In genomic region chr7:149620961-149621360, GRCh38 we compare ENCODE assay signal across 12 cellular contexts.
DNase-seq lines count a peak whose midpoint lies in the region; ATAC-seq, FAIRE-seq and TF ChIP-seq lines count a peak whose summit lies in the region.
"Had no signal": no experiment of that assay in that cellular context is flagged by ENCODE, and none has a peak within 500 bp of the region (broad histone marks: within the 10 kb centered on the region; RNA-seq: fewer than 3 reads in every experiment).

No MANE protein-coding gene starts in this region.

- no peak overlapping the region for H2AFZ ChIP-seq in SK-N-SH (ENCODE audit: low read depth)

- TF ChIP-seq EP300 in SK-N-SH (IDR thresholded peaks at IDR 0.05; ENCODE audit: borderline replicate concordance in 1 of 2, low read depth in 1 of 2, low read length in 1 of 2), result no peak

- CTCF ChIA-PET in SK-N-SH (lab: Yijun Ruan, JAX), result no interaction called here

- no peak for TF ChIP-seq CTCF in right lobe of liver (IDR thresholded peaks at IDR 0.05)
- TF ChIP-seq CTCF in SK-N-SH (IDR thresholded peaks at IDR 0.05), result no peak
- no peak for TF ChIP-seq CTCF in progenitor cell of endocrine pancreas (IDR thresholded peaks at IDR 0.05; ENCODE audit: unreplicated experiment)

- H3K9ac ChIP-seq in SK-N-SH, result no peak overlapping the region

- no peaks in the 10 kb centered on the region for H3K9me2 ChIP-seq in SK-N-SH

- peaks cover 0 to 9% (median 3%) of the 10 kb centered on the region in 4 donors for H3K4me1 ChIP-seq in right lobe of liver
- peaks cover 7 to 16% of the 10 kb centered on the region in 2 experiments; a peak in 2 of 4 replicates for H3K4me1 ChIP-seq in SK-N-SH (ENCODE audit: control insufficient read depth in 1 of 2, insufficient read depth in 2 of 2, low read depth in 1 of 2, low read length in 1 of 2)

- H3K79me2 ChIP-seq in SK-N-SH (ENCODE audit: insufficient read depth), result peaks cover 38% of the 10 kb centered on the region

- no peak overlapping the region for H3K27ac Mint-ChIP-seq in progenitor cell of endocrine pancreas

- no peak overlapping the region for H3K4me3 Mint-ChIP-seq in progenitor cell of endocrine pancreas (ENCODE audit: low read depth)

- H3K9me3 Mint-ChIP-seq in progenitor cell of endocrine pancreas (ENCODE audit: low read depth), result no peaks in the 10 kb centered on the region

- no peak overlapping the region for H3K4me3 ChIP-seq in right lobe of liver
- H3K4me3 ChIP-seq in SK-N-SH (ENCODE audit: low read depth in 2 of 2, low read length in 1 of 2), result no peak overlapping the region
- H3K4me3 ChIP-seq: upper lobe of right lung had no signal

- DNase-seq in GM18507 (ENCODE audit: extremely low spot score, insufficient read length, low read depth) (no peak), T-helper 9 cell (peak; percentile 10), right lobe of liver (no peak), SK-N-SH (no peak), progenitor cell of endocrine pancreas (ENCODE audit: low spot score, unreplicated experiment) (no peak), NCI-H187 (lab: John Stamatoyannopoulos, UW) (no peak)
- DNase-seq in stimulated activated CD4-positive, alpha-beta T cell treated with anti-CD3 and anti-CD28 coated beads, Interleukin-15, amount 100 ng/mL, for 48 hours (ENCODE audit: low read depth in 2 of 2), result peak; percentile 60 to 65
- DNase-seq: aorta, foreskin fibroblast, upper lobe of right lung had no signal

- H3K27ac ChIP-seq in right lobe of liver (no peak overlapping the region), SK-N-SH (ENCODE audit: low read depth in 2 of 2, low read length in 1 of 2) (no peak overlapping the region)
- H3K27ac ChIP-seq: upper lobe of right lung had no signal

- WGBS in right lobe of liver (ENCODE audit: insufficient coverage, low coverage, low lambda C conversion rate, missing lambda C conversion rate), result 74% methylated on average over 7 of the region's 14 CpGs
- 90% methylated on average over 13 of the region's 14 CpGs for WGBS in SK-N-SH (ENCODE audit: low lambda C conversion rate)

- peaks cover 5% of the 10 kb centered on the region for H3F3A ChIP-seq in SK-N-SH (replicated peaks; ENCODE audit: insufficient read depth)

- FAIRE-seq in GM18507 (lab: Jason Lieb, UNC), result peak; percentile 56
- FAIRE-seq: HTR-8/SVneo had no signal

- intact Hi-C loops in right lobe of liver (cut with DNase I), result no loop called here

- ATAC-seq in GM21717 (IDR thresholded peaks at IDR 0.05; ENCODE audit: unreplicated experiment) (peak; percentile 49), right lobe of liver (no peak)
- ATAC-seq: upper lobe of right lung had no signal

- TF ChIP-seq POLR2A in right lobe of liver (IDR thresholded peaks at IDR 0.05), result no peak

- H3K4me2 ChIP-seq in SK-N-SH, result no peak overlapping the region

- peaks cover 21% of the 10 kb centered on the region for H3K36me3 Mint-ChIP-seq in progenitor cell of endocrine pancreas (ENCODE audit: insufficient read depth)

- peaks cover 20% of the 10 kb centered on the region for H4K20me1 ChIP-seq in SK-N-SH (ENCODE audit: insufficient read depth)

- H3K9me3 ChIP-seq in right lobe of liver (no peaks in the 10 kb centered on the region), SK-N-SH (no peaks in the 10 kb centered on the region)
- H3K9me3 ChIP-seq: upper lobe of right lung had no signal

- peaks cover 12% of the 10 kb centered on the region for H3K4me1 Mint-ChIP-seq in progenitor cell of endocrine pancreas (ENCODE audit: low read depth)

- peaks cover 0 to 34% (median 17%) of the 10 kb centered on the region in 4 donors for H3K36me3 ChIP-seq in right lobe of liver
- peaks cover 29 to 54% of the 10 kb centered on the region in 2 experiments for H3K36me3 ChIP-seq in SK-N-SH (replicated peaks in 1 of 2; ENCODE audit: control insufficient read depth in 1 of 2, insufficient read depth in 2 of 2, low read length in 1 of 2)

- no peaks in the 10 kb centered on the region for H3K27me3 ChIP-seq in right lobe of liver
- H3K27me3 ChIP-seq in SK-N-SH (ENCODE audit: insufficient read depth), result no peaks in the 10 kb centered on the region
- H3K27me3 ChIP-seq: upper lobe of right lung had no signal

- POLR2A ChIA-PET in SK-N-SH (lab: Yijun Ruan, JAX), result no interaction called here

- H3K27me3 Mint-ChIP-seq in progenitor cell of endocrine pancreas, result no peaks in the 10 kb centered on the region

- TF ChIP-seq RAD21 in SK-N-SH (IDR thresholded peaks at IDR 0.05; ENCODE audit: low read length), result no peak

TF ChIP-seq in SK-N-SH, 30 proteins besides CTCF, POLR2A, EP300 and RAD21:
- TF ChIP-seq TEAD4 (IDR thresholded peaks at IDR 0.05; ENCODE audit: borderline replicate concordance, insufficient read depth) (no peak), SMC3 (IDR thresholded peaks at IDR 0.05; ENCODE audit: low read depth, low read length) (no peak), POLR2AphosphoS5 (IDR thresholded peaks at IDR 0.05; ENCODE audit: low read depth, low read length) (no peak), MAX (IDR thresholded peaks at IDR 0.05; ENCODE audit: low read depth) (no peak), MXI1 (IDR thresholded peaks at IDR 0.05; ENCODE audit: low read depth, low read length) (no peak), REST (IDR thresholded peaks at IDR 0.05; ENCODE audit: low read depth, low read length) (no peak), ELF1 (IDR thresholded peaks at IDR 0.05) (no peak), SIN3A (IDR thresholded peaks at IDR 0.05; ENCODE audit: borderline replicate concordance, low read depth, low read length) (no peak)
- TF ChIP-seq, protein P1, sequence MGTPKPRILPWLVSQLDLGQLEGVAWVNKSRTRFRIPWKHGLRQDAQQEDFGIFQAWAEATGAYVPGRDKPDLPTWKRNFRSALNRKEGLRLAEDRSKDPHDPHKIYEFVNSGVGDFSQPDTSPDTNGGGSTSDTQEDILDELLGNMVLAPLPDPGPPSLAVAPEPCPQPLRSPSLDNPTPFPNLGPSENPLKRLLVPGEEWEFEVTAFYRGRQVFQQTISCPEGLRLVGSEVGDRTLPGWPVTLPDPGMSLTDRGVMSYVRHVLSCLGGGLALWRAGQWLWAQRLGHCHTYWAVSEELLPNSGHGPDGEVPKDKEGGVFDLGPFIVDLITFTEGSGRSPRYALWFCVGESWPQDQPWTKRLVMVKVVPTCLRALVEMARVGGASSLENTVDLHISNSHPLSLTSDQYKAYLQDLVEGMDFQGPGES (IDR thresholded peaks at IDR 0.05; ENCODE audit: low read depth, low read length), result no peak

Comparison
In these comparisons a context has a peak if more than half of its experiments do, and no peak if none do; other contexts are left out.
1. DNase-seq: peak in T-helper 9 cell (single experiment) and stimulated activated CD4-positive, alpha-beta T cell treated with anti-CD3 and anti-CD28 coated beads, Interleukin-15, amount 100 ng/mL, for 48 hours (2 of 2); none in GM18507 (single experiment), right lobe of liver (0 of 3), SK-N-SH (single experiment), progenitor cell of endocrine pancreas (single experiment) and NCI-H187 (0 of 2).